Comparison of ENCODE assay signal across 8 cellular contexts in the genomic region with DNA sequence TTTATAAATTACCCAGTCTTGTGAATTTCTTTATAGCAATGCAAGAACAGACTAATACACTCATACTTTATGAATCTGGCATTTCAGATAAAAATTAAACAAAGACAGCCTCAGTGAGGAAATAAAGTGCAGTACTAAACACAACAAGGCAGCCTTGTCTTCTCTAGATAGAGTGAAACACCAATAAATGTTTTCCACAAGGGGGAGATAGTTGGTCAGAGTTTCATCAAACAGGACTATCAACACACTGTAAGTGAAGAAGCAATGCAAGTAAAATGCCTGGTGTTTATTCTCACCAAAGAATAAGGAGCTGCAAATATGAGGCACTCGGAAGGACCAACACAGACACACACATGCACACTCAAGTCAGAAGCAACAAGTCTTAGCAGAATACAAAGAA.
A peak's percentile ranks its signal among the peaks of the same experiment; 100 is the strongest.
DNase-seq lines count a peak whose midpoint lies in the region; ATAC-seq, FAIRE-seq and TF ChIP-seq lines count a peak whose summit lies in the region.

No MANE protein-coding gene starts in this region.

- H3K27ac ChIP-seq in neural cell (ENCODE audit: low read length), result no peak overlapping the region

- H3K27me3 ChIP-seq in neural cell (ENCODE audit: insufficient read depth, low read depth, low read length), result no peaks in the 10 kb centered on the region

- TF ChIP-seq CTCF in AG10803 (conservative IDR thresholded peaks at IDR 0.05; ENCODE audit: low read length) (peak; percentile 60), chondrocyte (IDR thresholded peaks at IDR 0.05) (peak; percentile 75), neural cell (IDR thresholded peaks at IDR 0.05; ENCODE audit: poor library complexity, severe bottlenecking) (no peak)

- peaks cover 3% of the 10 kb centered on the region for H3K4me1 Mint-ChIP-seq in chondrocyte (ENCODE audit: low read depth)

- H3K4me3 Mint-ChIP-seq in chondrocyte (ENCODE audit: unreplicated experiment), result no peak overlapping the region

- no peaks in the 10 kb centered on the region for H3K9me3 ChIP-seq in neural cell (ENCODE audit: low read length)

- H3K9me2 ChIP-seq in neural cell (ENCODE audit: insufficient read depth, low read length), result no peaks in the 10 kb centered on the region

- H3K27me3 Mint-ChIP-seq in chondrocyte (ENCODE audit: low read depth), result no peaks in the 10 kb centered on the region

- no peak overlapping the region for H3K9ac ChIP-seq in neural cell (ENCODE audit: low read length)

- H3K27ac Mint-ChIP-seq in chondrocyte (ENCODE audit: unreplicated experiment), result no peak overlapping the region

- no peak overlapping the region for H2AFZ ChIP-seq in neural cell (ENCODE audit: low read depth, low read length)

- peaks cover 12% of the 10 kb centered on the region for H3K9me3 Mint-ChIP-seq in chondrocyte (ENCODE audit: low read depth)

- no peaks in the 10 kb centered on the region for H3F3A ChIP-seq in neural cell (ENCODE audit: insufficient read depth, low read length, poor library complexity, severe bottlenecking)

- no peak overlapping the region for H3K4me2 ChIP-seq in neural cell (ENCODE audit: low read length)

- peak; percentile 61 for FAIRE-seq in GM12892 (lab: Jason Lieb, UNC)

- H3K79me2 ChIP-seq in neural cell (replicated peaks; ENCODE audit: insufficient read depth, low read length), result no peaks in the 10 kb centered on the region

- TF ChIP-seq POLR2A in GM12892 (IDR thresholded peaks at IDR 0.05; ENCODE audit: low read depth, low read length), result no peak

- ATAC-seq in HG03039 (IDR thresholded peaks at IDR 0.05; ENCODE audit: unreplicated experiment) (no peak), HG02763 (IDR thresholded peaks at IDR 0.05; ENCODE audit: unreplicated experiment) (no peak)

- H4K20me1 ChIP-seq in neural cell (ENCODE audit: insufficient read depth), result no peaks in the 10 kb centered on the region

- no peaks in the 10 kb centered on the region for H3K36me3 Mint-ChIP-seq in chondrocyte (ENCODE audit: low read depth)

- H3K4me3 ChIP-seq in AG10803 (ENCODE audit: low read length) (no peak overlapping the region), neural cell (ENCODE audit: low read length) (no peak overlapping the region)

- TF ChIP-seq EP300 in neural cell (conservative IDR thresholded peaks at IDR 0.05; ENCODE audit: poor library complexity, severe bottlenecking), result no peak

- peak; percentile 32 for TF ChIP-seq RAD21 in neural cell (conservative IDR thresholded peaks at IDR 0.05)

- peak; percentile 63 for DNase-seq in AG10803 (ENCODE audit: low read depth)
- DNase-seq in GM12892 (ENCODE audit: insufficient read length), result no peak
- DNase-seq in NCI-H526 (lab: John Stamatoyannopoulos, UW), result peak; percentile 42 to 72
- DNase-seq in chondrocyte (ENCODE audit: low spot score), result no peak
- DNase-seq in HPDE6-E6E7 (ENCODE audit: extremely low spot score), result no peak

- H3K36me3 ChIP-seq in neural cell (ENCODE audit: insufficient read depth, low read length), result no peaks in the 10 kb centered on the region

TF ChIP-seq in neural cell, 6 proteins besides CTCF, POLR2A, EP300 and RAD21:
- TF ChIP-seq SMC3 (conservative IDR thresholded peaks at IDR 0.05; ENCODE audit: poor library complexity) (peak; percentile 35), MXI1 (conservative IDR thresholded peaks at IDR 0.05; ENCODE audit: poor library complexity, severe bottlenecking) (no peak)
TF ChIP-seq in neural cell: peak in this region for 1.

Comparison
In these comparisons a context has a peak if more than half of its experiments do, and no peak if none do; other contexts are left out.
1. DNase-seq: peak in AG10803 (single experiment) and NCI-H526 (2 of 2); none in GM12892 (single experiment), chondrocyte (single experiment) and HPDE6-E6E7 (single experiment).